Comparison of ENCODE assay signal across 10 cellular contexts in genomic region chr10:133081636-133082035, GRCh38. TPM values are rescaled to one million over a fixed set of nuclear protein-coding genes. Genes with fewer than 3 reads are reported as not detected.
"Had no signal": no experiment of that assay in that cellular context is flagged by ENCODE, and none has a peak within 500 bp of the region (broad histone marks: within the 10 kb centered on the region; RNA-seq: fewer than 3 reads in every experiment).

No MANE protein-coding gene starts in this region.

- H3K4me2 ChIP-seq: GM23338 had no signal

- H3K36me3 ChIP-seq: HAP-1 had no signal

- DNase-seq: GM23248, GOT3, H7, H9, HCEC 1CT, HFFc6 had no signal

- H2AFZ ChIP-seq: GM23248, GM23338 had no signal

- H3K4me3 Mint-ChIP-seq: GM23338, H9, HFFc6 had no signal

- H3K4me3 ChIP-seq: GM23248, GM23338, HAP-1 had no signal

- H3K9me3 Mint-ChIP-seq: GM23338, H9 had no signal

- H3K9ac ChIP-seq: GM23248 had no signal

- H3K4me1 ChIP-seq: HAP-1 had no signal

- H3K4me1 Mint-ChIP-seq: GM23338 had no signal

- H3K27ac Mint-ChIP-seq: GM23338, H9, HFFc6 had no signal

- ATAC-seq: GM23338, HCT116 had no signal

- H3K9me3 ChIP-seq: HAP-1 had no signal

- H3K27ac ChIP-seq: GM23248 had no signal

RNA-seq across cellular contexts. Expression of gene ADGRA1, which starts 6.1 kb away (rescaled TPM):
- total RNA-seq: GM23248, H4, HFFc6 had no signal
- polyA plus RNA-seq: GM23248 had no signal
